In genomic region chr2:152622228-152622627, GRCh38 we compare ENCODE assay signal across 16 cellular contexts.
DNase-seq lines count a peak whose midpoint lies in the region; ATAC-seq and TF ChIP-seq lines count a peak whose summit lies in the region.
"Had no signal": no experiment of that assay in that cellular context is flagged by ENCODE, and none has a peak within 500 bp of the region (broad histone marks: within the 10 kb centered on the region; RNA-seq: fewer than 3 reads in every experiment).

No MANE protein-coding gene starts in this region.

- TF ChIP-seq CTCF in WTC11 (IDR thresholded peaks at IDR 0.05) (no peak), brain (conservative IDR thresholded peaks at IDR 0.05) (no peak), fibroblast of the aortic adventitia (IDR thresholded peaks at IDR 0.05; ENCODE audit: insufficient read depth, low read length) (no peak), Caco-2 (IDR thresholded peaks at IDR 0.05; ENCODE audit: insufficient read depth in 1 of 2, low read depth in 1 of 2, low read length in 1 of 2, severe bottlenecking in 1 of 2, unreplicated experiment in 1 of 2) (no peak)

- no peak overlapping the region for H3K4me3 Mint-ChIP-seq in WTC11
- H3K4me3 Mint-ChIP-seq in brain: no peak overlapping the region
- H3K4me3 Mint-ChIP-seq in Caco-2 (ENCODE audit: unreplicated experiment): no peak overlapping the region
- H3K4me3 Mint-ChIP-seq: CD14-positive monocyte; CD8-positive, alpha-beta memory T cell; HFFc6 had no signal

- H3K36me3 ChIP-seq in SJCRH30 (no peaks in the 10 kb centered on the region), Caco-2 (ENCODE audit: control insufficient read depth, insufficient read depth, low read length) (peaks cover 3% of the 10 kb centered on the region)
- H3K36me3 ChIP-seq: BE2C had no signal

- H3K27ac Mint-ChIP-seq in WTC11 (0 out of 2 replicates have a peak overlapping the region, but pooled peaks have one; percentile 47), brain (peak overlapping the region in 3 of 5 experiments; percentile 21 to 88 (median 28)), Caco-2 (ENCODE audit: unreplicated experiment) (no peak overlapping the region)
- H3K27ac Mint-ChIP-seq: CD8-positive, alpha-beta memory T cell; HFFc6 had no signal

- H3K36me3 Mint-ChIP-seq in WTC11: peaks cover 32% of the 10 kb centered on the region
- peaks cover 69% of the 10 kb centered on the region for H3K36me3 Mint-ChIP-seq in brain
- peaks cover 51% of the 10 kb centered on the region for H3K36me3 Mint-ChIP-seq in Caco-2 (ENCODE audit: insufficient read depth, unreplicated experiment)
- H3K36me3 Mint-ChIP-seq: CD14-positive monocyte had no signal

- H3K9me3 Mint-ChIP-seq in WTC11: no peaks in the 10 kb centered on the region
- H3K9me3 Mint-ChIP-seq in brain: no peaks in the 10 kb centered on the region
- no peaks in the 10 kb centered on the region for H3K9me3 Mint-ChIP-seq in Caco-2 (ENCODE audit: unreplicated experiment)
- H3K9me3 Mint-ChIP-seq: CD8-positive, alpha-beta memory T cell; HFFc6 had no signal

- H3K4me1 ChIP-seq in SJCRH30 (no peaks in the 10 kb centered on the region), Caco-2 (peaks cover 7% of the 10 kb centered on the region)
- H3K4me1 ChIP-seq: A549, BE2C had no signal

- H3K4me1 Mint-ChIP-seq in WTC11 (no peaks in the 10 kb centered on the region), brain (peaks cover 32% of the 10 kb centered on the region), Caco-2 (ENCODE audit: low read depth, unreplicated experiment) (peaks cover 12% of the 10 kb centered on the region)
- H3K4me1 Mint-ChIP-seq: CD8-positive, alpha-beta memory T cell had no signal

- no peaks in the 10 kb centered on the region for H3K27me3 Mint-ChIP-seq in WTC11 (ENCODE audit: low read depth)
- no peaks in the 10 kb centered on the region for H3K27me3 Mint-ChIP-seq in brain
- H3K27me3 Mint-ChIP-seq in Caco-2 (ENCODE audit: insufficient read depth, unreplicated experiment): no peaks in the 10 kb centered on the region

- H3K27ac ChIP-seq in substantia nigra (ENCODE audit: low read depth, low read length, poor library complexity, severe bottlenecking): peak overlapping the region; percentile 36
- no peak overlapping the region for H3K27ac ChIP-seq in SJCRH30
- H3K27ac ChIP-seq: A549 had no signal

- no TSS peak for BruUV-seq in Caco-2 (replicated peaks; lab: Mats Ljungman, UMichigan)

- H3K4me3 ChIP-seq in fibroblast of the aortic adventitia (ENCODE audit: low read depth, low read length): no peak overlapping the region
- no peak overlapping the region for H3K4me3 ChIP-seq in SJCRH30
- H3K4me3 ChIP-seq in Caco-2 (ENCODE audit: low read depth, low read length): no peak overlapping the region
- H3K4me3 ChIP-seq: A549 had no signal

- ATAC-seq in WTC11: no peak
- ATAC-seq: A549, HepG2 had no signal

- POLR2A ChIA-PET in WTC11 (lab: Charles Lee) (no interaction called here), Caco-2 (lab: Charles Lee) (no interaction called here)

- intact Hi-C loops in Caco-2 (cut with micrococcal nuclease; ENCODE audit: unreplicated experiment): no loop called here

- DNase-seq in WTC11 (ENCODE audit: low spot score) (no peak), fibroblast of the aortic adventitia (ENCODE audit: low read depth) (peak; percentile 22), substantia nigra (lab: John Stamatoyannopoulos, UW) (peak in 1 of 49 donors; percentile 49), SJCRH30 (no peak), OCI-M2 (lab: John Stamatoyannopoulos, UW; ENCODE audit: unreplicated experiment) (no peak), NCI-H2196 treated with DMSO at 0.1 percent for 48 hours (lab: John Stamatoyannopoulos, UW; ENCODE audit: unreplicated experiment) (no peak), Caco-2 (no peak)
- DNase-seq: BE2C; CD8-positive, alpha-beta memory T cell; DMS53; HCEC 1CT; HFFc6 had no signal

- CTCF ChIA-PET in WTC11 (lab: Charles Lee) (no interaction called here), Caco-2 (lab: Charles Lee) (no interaction called here)

- H3K27me3 ChIP-seq in SJCRH30 (no peaks in the 10 kb centered on the region), Caco-2 (replicated peaks; ENCODE audit: control insufficient read depth, insufficient read depth, low read length) (no peaks in the 10 kb centered on the region)
- H3K27me3 ChIP-seq: BE2C had no signal

- H3K9me3 ChIP-seq in SJCRH30 (replicated peaks) (no peaks in the 10 kb centered on the region), Caco-2 (no peaks in the 10 kb centered on the region)
- H3K9me3 ChIP-seq: A549, BE2C had no signal

TF ChIP-seq in WTC11, 78 proteins besides CTCF, POLR2A, EP300 and RAD21 (continues in another document):
- no peak for TF ChIP-seq TP53 (CRISPR knock-in tag; IDR thresholded peaks at IDR 0.05)
- TF ChIP-seq, protein P1, sequence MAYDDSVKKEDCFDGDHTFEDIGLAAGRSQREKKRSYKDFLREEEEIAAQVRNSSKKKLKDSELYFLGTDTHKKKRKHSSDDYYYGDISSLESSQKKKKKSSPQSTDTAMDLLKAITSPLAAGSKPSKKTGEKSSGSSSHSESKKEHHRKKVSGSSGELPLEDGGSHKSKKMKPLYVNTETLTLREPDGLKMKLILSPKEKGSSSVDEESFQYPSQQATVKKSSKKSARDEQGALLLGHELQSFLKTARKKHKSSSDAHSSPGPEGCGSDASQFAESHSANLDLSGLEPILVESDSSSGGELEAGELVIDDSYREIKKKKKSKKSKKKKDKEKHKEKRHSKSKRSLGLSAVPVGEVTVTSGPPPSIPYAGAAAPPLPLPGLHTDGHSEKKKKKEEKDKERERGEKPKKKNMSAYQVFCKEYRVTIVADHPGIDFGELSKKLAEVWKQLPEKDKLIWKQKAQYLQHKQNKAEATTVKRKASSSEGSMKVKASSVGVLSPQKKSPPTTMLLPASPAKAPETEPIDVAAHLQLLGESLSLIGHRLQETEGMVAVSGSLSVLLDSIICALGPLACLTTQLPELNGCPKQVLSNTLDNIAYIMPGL (CRISPR knock-in tag; IDR thresholded peaks at IDR 0.05): no peak
- TF ChIP-seq, protein P2, sequence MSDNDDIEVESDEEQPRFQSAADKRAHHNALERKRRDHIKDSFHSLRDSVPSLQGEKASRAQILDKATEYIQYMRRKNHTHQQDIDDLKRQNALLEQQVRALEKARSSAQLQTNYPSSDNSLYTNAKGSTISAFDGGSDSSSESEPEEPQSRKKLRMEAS (CRISPR knock-in tag; IDR thresholded peaks at IDR 0.05): no peak
- no peak for TF ChIP-seq TCF7 (CRISPR knock-in tag; IDR thresholded peaks at IDR 0.05; ENCODE audit: low read depth)
- TF ChIP-seq ATF3 (CRISPR knock-in tag; conservative IDR thresholded peaks at IDR 0.05): no peak
- no peak for TF ChIP-seq ELF4 (CRISPR knock-in tag; IDR thresholded peaks at IDR 0.05; ENCODE audit: low read depth)
- TF ChIP-seq NR1H2 (CRISPR knock-in tag; IDR thresholded peaks at IDR 0.05): no peak
- TF ChIP-seq, protein P3, sequence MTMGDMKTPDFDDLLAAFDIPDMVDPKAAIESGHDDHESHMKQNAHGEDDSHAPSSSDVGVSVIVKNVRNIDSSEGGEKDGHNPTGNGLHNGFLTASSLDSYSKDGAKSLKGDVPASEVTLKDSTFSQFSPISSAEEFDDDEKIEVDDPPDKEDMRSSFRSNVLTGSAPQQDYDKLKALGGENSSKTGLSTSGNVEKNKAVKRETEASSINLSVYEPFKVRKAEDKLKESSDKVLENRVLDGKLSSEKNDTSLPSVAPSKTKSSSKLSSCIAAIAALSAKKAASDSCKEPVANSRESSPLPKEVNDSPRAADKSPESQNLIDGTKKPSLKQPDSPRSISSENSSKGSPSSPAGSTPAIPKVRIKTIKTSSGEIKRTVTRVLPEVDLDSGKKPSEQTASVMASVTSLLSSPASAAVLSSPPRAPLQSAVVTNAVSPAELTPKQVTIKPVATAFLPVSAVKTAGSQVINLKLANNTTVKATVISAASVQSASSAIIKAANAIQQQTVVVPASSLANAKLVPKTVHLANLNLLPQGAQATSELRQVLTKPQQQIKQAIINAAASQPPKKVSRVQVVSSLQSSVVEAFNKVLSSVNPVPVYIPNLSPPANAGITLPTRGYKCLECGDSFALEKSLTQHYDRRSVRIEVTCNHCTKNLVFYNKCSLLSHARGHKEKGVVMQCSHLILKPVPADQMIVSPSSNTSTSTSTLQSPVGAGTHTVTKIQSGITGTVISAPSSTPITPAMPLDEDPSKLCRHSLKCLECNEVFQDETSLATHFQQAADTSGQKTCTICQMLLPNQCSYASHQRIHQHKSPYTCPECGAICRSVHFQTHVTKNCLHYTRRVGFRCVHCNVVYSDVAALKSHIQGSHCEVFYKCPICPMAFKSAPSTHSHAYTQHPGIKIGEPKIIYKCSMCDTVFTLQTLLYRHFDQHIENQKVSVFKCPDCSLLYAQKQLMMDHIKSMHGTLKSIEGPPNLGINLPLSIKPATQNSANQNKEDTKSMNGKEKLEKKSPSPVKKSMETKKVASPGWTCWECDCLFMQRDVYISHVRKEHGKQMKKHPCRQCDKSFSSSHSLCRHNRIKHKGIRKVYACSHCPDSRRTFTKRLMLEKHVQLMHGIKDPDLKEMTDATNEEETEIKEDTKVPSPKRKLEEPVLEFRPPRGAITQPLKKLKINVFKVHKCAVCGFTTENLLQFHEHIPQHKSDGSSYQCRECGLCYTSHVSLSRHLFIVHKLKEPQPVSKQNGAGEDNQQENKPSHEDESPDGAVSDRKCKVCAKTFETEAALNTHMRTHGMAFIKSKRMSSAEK (CRISPR knock-in tag; IDR thresholded peaks at IDR 0.05; ENCODE audit: borderline replicate concordance): no peak
- TF ChIP-seq USF1 (CRISPR knock-in tag; IDR thresholded peaks at IDR 0.05): no peak
- no peak for TF ChIP-seq ZSCAN18 (CRISPR knock-in tag; IDR thresholded peaks at IDR 0.05)
